In genomic region chr20:21324126-21324525, GRCh38 we compare ENCODE assay signal across 2 cellular contexts.
TF ChIP-seq lines count a peak whose summit lies in the region.

No MANE protein-coding gene starts in this region.

TF ChIP-seq in WTC11, 78 proteins besides CTCF, POLR2A, EP300 and RAD21 (continues in another document):
- TF ChIP-seq HMGXB4 (CRISPR knock-in tag; IDR thresholded peaks at IDR 0.05): no peak
- TF ChIP-seq ATF1 (CRISPR knock-in tag; IDR thresholded peaks at IDR 0.05): no peak
- no peak for TF ChIP-seq FOXP1 (CRISPR knock-in tag; IDR thresholded peaks at IDR 0.05; ENCODE audit: borderline replicate concordance)
- TF ChIP-seq STAT6 (CRISPR knock-in tag; conservative IDR thresholded peaks at IDR 0.05; ENCODE audit: low read depth): no peak
- TF ChIP-seq ZMAT4 (CRISPR knock-in tag; IDR thresholded peaks at IDR 0.05): no peak
- no peak for TF ChIP-seq ZNF416 (CRISPR knock-in tag; IDR thresholded peaks at IDR 0.05)
- no peak for TF ChIP-seq CREM (CRISPR knock-in tag; IDR thresholded peaks at IDR 0.05)
- no peak for TF ChIP-seq ETV6 (CRISPR knock-in tag; IDR thresholded peaks at IDR 0.05)
- no peak for TF ChIP-seq CBFB (CRISPR knock-in tag; IDR thresholded peaks at IDR 0.05; ENCODE audit: low read depth)
- TF ChIP-seq ZNF425 (CRISPR knock-in tag; conservative IDR thresholded peaks at IDR 0.05): no peak
- no peak for TF ChIP-seq E2F5 (CRISPR knock-in tag; IDR thresholded peaks at IDR 0.05)
- TF ChIP-seq ATF2 (CRISPR knock-in tag; IDR thresholded peaks at IDR 0.05; ENCODE audit: borderline replicate concordance, low read depth): no peak
- TF ChIP-seq ERG (CRISPR knock-in tag; IDR thresholded peaks at IDR 0.05): no peak
- no peak for TF ChIP-seq SOX15 (CRISPR knock-in tag; IDR thresholded peaks at IDR 0.05)
- no peak for TF ChIP-seq ZBTB21 (CRISPR knock-in tag; IDR thresholded peaks at IDR 0.05; ENCODE audit: borderline replicate concordance)
- no peak for TF ChIP-seq CREB1 (CRISPR knock-in tag; IDR thresholded peaks at IDR 0.05)

TF ChIP-seq in H1, 55 proteins besides CTCF, POLR2A, EP300 and RAD21:
- TF ChIP-seq SAP30 (IDR thresholded peaks at IDR 0.05; ENCODE audit: insufficient read depth, insufficient replicate concordance, low read length) (no peak), BCL11A (IDR thresholded peaks at IDR 0.05; ENCODE audit: low read depth in 2 of 2, low read length in 2 of 2) (no peak)
